Comparison of ENCODE assay signal across 11 cellular contexts in the genomic region with DNA sequence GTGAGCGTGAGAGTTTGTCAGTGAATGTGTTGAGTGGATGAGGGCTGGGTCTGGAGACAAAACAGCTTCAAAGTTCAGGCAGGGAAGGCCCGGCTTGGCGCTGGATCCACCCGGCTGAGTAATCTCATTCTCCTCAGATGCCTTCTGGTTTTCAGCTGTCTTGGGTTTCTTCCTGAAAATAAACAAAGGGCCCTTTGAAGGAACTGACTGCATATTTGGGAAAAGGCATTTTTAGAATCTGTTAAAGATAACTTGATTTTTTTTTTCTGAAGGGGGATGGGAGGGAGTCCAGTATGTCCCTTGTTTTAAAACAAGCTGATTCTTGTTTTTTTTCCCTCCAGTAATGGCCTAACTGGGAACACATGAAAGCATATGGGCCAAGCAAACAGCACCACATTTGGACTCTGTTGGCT.
DNase-seq lines count a peak whose midpoint lies in the region; ATAC-seq and TF ChIP-seq lines count a peak whose summit lies in the region.
"Had no signal": no experiment of that assay in that cellular context is flagged by ENCODE, and none has a peak within 500 bp of the region (broad histone marks: within the 10 kb centered on the region; RNA-seq: fewer than 3 reads in every experiment).

No MANE protein-coding gene starts in this region.

- H3K27me3 ChIP-seq in body of pancreas (no peaks in the 10 kb centered on the region), rectal smooth muscle tissue (ENCODE audit: control insufficient read depth, insufficient read depth, low read length) (no peaks in the 10 kb centered on the region)

- no peaks in the 10 kb centered on the region for H3K9me3 ChIP-seq in body of pancreas

- H3K36me3 ChIP-seq in body of pancreas (replicated peaks in 1 of 2; ENCODE audit: insufficient read depth in 1 of 2, low read depth in 2 of 2) (peaks cover 0 to 3% of the 10 kb centered on the region in 2 donors), rectal smooth muscle tissue (ENCODE audit: control insufficient read depth, insufficient read depth, low read length) (no peaks in the 10 kb centered on the region)

- TF ChIP-seq CTCF in body of pancreas (IDR thresholded peaks at IDR 0.05) = no peak

- DNase-seq in COLO829 (ENCODE audit: low spot score) = peak; percentile 96
- peak in 3 of 4 donors; percentile 19 to 33 (median 31) for DNase-seq in body of pancreas
- DNase-seq in hepatic stellate cell (ENCODE audit: low spot score) = peak; percentile 41
- no peak for DNase-seq in NCI-H1436 treated with DMSO at 0.1 percent for 48 hours (lab: John Stamatoyannopoulos, UW)
- DNase-seq in NCI-H2196 treated with DMSO at 0.1 percent for 48 hours (lab: John Stamatoyannopoulos, UW; ENCODE audit: unreplicated experiment) = no peak
- DNase-seq: COR-L47, retina had no signal

- TF ChIP-seq POLR2A in body of pancreas (IDR thresholded peaks at IDR 0.05) = no peak

- intact Hi-C loops in body of pancreas (cut with DNase I) = no loop called here

- H3K27ac ChIP-seq in body of pancreas = peak overlapping the region in 1 of 4 donors; percentile 37
- H3K27ac ChIP-seq in rectal smooth muscle tissue (ENCODE audit: low read depth, low read length) = peak overlapping the region; percentile 82
- H3K27ac ChIP-seq: SK-N-MC had no signal

- H3K4me3 ChIP-seq in body of pancreas (no peak overlapping the region), rectal smooth muscle tissue (ENCODE audit: low read length) (no peak overlapping the region)
- H3K4me3 ChIP-seq: SK-N-MC had no signal

- H3K4me1 ChIP-seq in body of pancreas (peaks cover 22% of the 10 kb centered on the region), rectal smooth muscle tissue (ENCODE audit: control insufficient read depth, insufficient read depth, low read length) (peaks cover 20% of the 10 kb centered on the region)

- no peak overlapping the region for H3K9ac ChIP-seq in rectal smooth muscle tissue (ENCODE audit: low read length)

- 62 to 70% methylated on average over 4 of the region's 4 CpGs for WGBS in body of pancreas, 2 donors

- ATAC-seq in body of pancreas (peak; percentile 22), GM18520 (IDR thresholded peaks at IDR 0.05; ENCODE audit: unreplicated experiment) (no peak)
- no peak for ATAC-seq in activated CD4-positive, CD25-positive, alpha-beta regulatory T cell treated with anti-CD3 and anti-CD28 coated beads, Interleukin-2, amount 50 U/mL, for 24 hours

Comparison
In these comparisons a context has a peak if more than half of its experiments do, and no peak if none do; other contexts are left out.
1. DNase-seq: peak in COLO829 (single experiment), body of pancreas (3 of 4) and hepatic stellate cell (single experiment); none in NCI-H1436 treated with DMSO at 0.1 percent for 48 hours (single experiment) and NCI-H2196 treated with DMSO at 0.1 percent for 48 hours (single experiment).